ENCODE assay signal across 9 cellular contexts in the genomic region with DNA sequence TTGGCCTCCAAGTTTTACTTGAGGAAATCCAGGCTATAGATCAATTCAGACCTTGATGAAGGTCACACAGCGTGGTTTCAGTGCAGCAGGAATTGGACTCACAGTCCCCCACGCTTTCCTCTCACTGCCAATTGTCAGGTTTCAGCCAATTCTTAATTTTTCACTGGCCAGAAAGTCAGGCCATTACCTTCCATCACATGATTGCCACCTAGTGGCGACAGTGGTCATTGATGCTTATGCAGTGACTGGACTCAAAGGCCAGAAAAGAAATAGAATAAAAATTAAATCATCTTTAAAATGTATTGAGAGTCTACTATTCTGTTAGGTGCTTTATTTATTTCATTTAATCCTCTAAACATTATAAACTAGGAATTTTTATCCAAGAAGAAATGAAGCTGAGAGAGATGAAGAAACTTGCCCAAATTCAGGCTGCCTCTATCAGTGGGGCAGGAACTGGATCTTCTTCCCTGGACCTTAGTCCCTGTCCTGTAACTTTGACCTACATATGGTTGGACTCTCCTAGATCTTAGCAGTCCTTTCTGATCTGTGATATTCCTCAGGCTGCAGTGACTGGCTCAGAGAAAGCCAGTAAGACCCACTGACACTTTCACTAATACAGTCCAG.
DNase-seq lines count a peak whose midpoint lies in the region; ATAC-seq and TF ChIP-seq lines count a peak whose summit lies in the region.
"Had no signal": no experiment of that assay in that cellular context is flagged by ENCODE, and none has a peak within 500 bp of the region (broad histone marks: within the 10 kb centered on the region; RNA-seq: fewer than 3 reads in every experiment).

No MANE protein-coding gene starts in this region.

- H2BK120ac ChIP-seq in H9 (ENCODE audit: low read depth, low read length, poor library complexity, severe bottlenecking): no peak overlapping the region

- ATAC-seq in SK-N-SH treated with all-trans-retinoic acid at 6 μM for 48 hours: peak; percentile 71
- ATAC-seq in activated naive CD8-positive, alpha-beta T cell treated with anti-CD3 and anti-CD28 coated beads, Interleukin-2, amount 10 ng/mL, durations not matched to agents 7 days and 5 days (ENCODE audit: low read depth): no peak
- peak; percentile 80 for ATAC-seq in sciatic nerve

- no peaks in the 10 kb centered on the region for H3K79me1 ChIP-seq in H9 (ENCODE audit: insufficient read depth, low read depth, low read length, poor library complexity, severe bottlenecking)

- H3K36me3 ChIP-seq in right atrium auricular region: no peaks in the 10 kb centered on the region
- H3K36me3 ChIP-seq: BLaER1 treated with 17β-estradiol and CSF1 and Interleukin-3, amounts not matched to agents 10 nM and 100 nM had no signal

- POLR2A ChIA-PET in activated naive CD8-positive, alpha-beta T cell treated with anti-CD3 and anti-CD28 coated beads, Interleukin-2, amount 10 ng/mL, durations not matched to agents 7 days and 5 days (lab: Charles Lee): no interaction called here

- H4K20me1 ChIP-seq in H9 (ENCODE audit: control insufficient read depth, insufficient read depth, insufficient read length): no peaks in the 10 kb centered on the region
- H4K20me1 ChIP-seq: BLaER1 treated with 17β-estradiol and CSF1 and Interleukin-3, amounts not matched to agents 10 nM and 100 nM had no signal

- H3K27ac ChIP-seq in H9 (ENCODE audit: insufficient read length, low read depth, low read length) (no peak overlapping the region), right atrium auricular region (no peak overlapping the region)
- H3K27ac ChIP-seq: BLaER1 treated with 17β-estradiol and CSF1 and Interleukin-3, amounts not matched to agents 10 nM and 100 nM had no signal

- H2BK15ac ChIP-seq in H9 (ENCODE audit: low read depth, low read length): no peak overlapping the region

- intact Hi-C loops in sciatic nerve (cut with DNase I): loop anchor here (2.0 kb wide), 1 partner anchor 15 kb away; no protein-coding TSS in a partner anchor

- H3K23me2 ChIP-seq in H9 (ENCODE audit: insufficient read length, low read depth, low read length, poor library complexity, severe bottlenecking): no peaks in the 10 kb centered on the region

- no peak overlapping the region for H3K27ac Mint-ChIP-seq in H9
- no peak overlapping the region for H3K27ac Mint-ChIP-seq in activated naive CD8-positive, alpha-beta T cell treated with anti-CD3 and anti-CD28 coated beads, Interleukin-2, amount 10 ng/mL, durations not matched to agents 7 days and 5 days

- no peak overlapping the region for H3K56ac ChIP-seq in H9 (ENCODE audit: insufficient read length, low read depth, low read length)

- H2AK5ac ChIP-seq in H9 (ENCODE audit: insufficient read length, low read length): no peak overlapping the region

- DNase-seq in NCI-H2107 treated with DMSO at 0.1 percent for 48 hours (lab: John Stamatoyannopoulos, UW; ENCODE audit: unreplicated experiment) (peak; percentile 36), NCI-H2107 (lab: John Stamatoyannopoulos, UW) (no peak), H9 (peak; percentile 61), LoVo (ENCODE audit: low spot score) (peak; percentile 58), right atrium auricular region (ENCODE audit: low spot score) (peak; percentile 88), sciatic nerve (ENCODE audit: low spot score) (peak; percentile 89)
- peak; percentile 49 for DNase-seq in activated naive CD8-positive, alpha-beta T cell treated with anti-CD3 and anti-CD28 coated beads, Interleukin-2, amount 10 ng/mL, durations not matched to agents 7 days and 5 days

- H3K27me3 ChIP-seq in H9 (ENCODE audit: insufficient read depth, low read length) (no peaks in the 10 kb centered on the region), right atrium auricular region (no peaks in the 10 kb centered on the region)
- H3K27me3 ChIP-seq: BLaER1 treated with 17β-estradiol and CSF1 and Interleukin-3, amounts not matched to agents 10 nM and 100 nM had no signal

- H4K8ac ChIP-seq in H9 (replicated peaks; ENCODE audit: insufficient read length, low read depth, low read length): no peak overlapping the region

- no peak overlapping the region for H2AFZ ChIP-seq in H9 (ENCODE audit: low read length)

- H3K36me3 Mint-ChIP-seq in H9 (ENCODE audit: insufficient read depth in 1 of 3, low read depth in 3 of 3): no peaks in the 10 kb centered on the region
- no peaks in the 10 kb centered on the region for H3K36me3 Mint-ChIP-seq in activated naive CD8-positive, alpha-beta T cell treated with anti-CD3 and anti-CD28 coated beads, Interleukin-2, amount 10 ng/mL, durations not matched to agents 7 days and 5 days

- no peak overlapping the region for H3K4ac ChIP-seq in H9 (ENCODE audit: low read depth, low read length)

- no peak overlapping the region for H3K4me2 ChIP-seq in H9 (ENCODE audit: insufficient read depth, insufficient read length, low read length)
- H3K4me2 ChIP-seq: BLaER1 treated with 17β-estradiol and CSF1 and Interleukin-3, amounts not matched to agents 10 nM and 100 nM had no signal

- TF ChIP-seq CTCF in H9 (conservative IDR thresholded peaks at IDR 0.05): peak; percentile 94
- peak; percentile 84 to 85 for TF ChIP-seq CTCF in right atrium auricular region (IDR thresholded peaks at IDR 0.05)

- H2BK12ac ChIP-seq in H9 (ENCODE audit: insufficient read length, low read depth, low read length): no peak overlapping the region

- H3K9ac ChIP-seq in H9 (ENCODE audit: extremely low read depth, insufficient read length, low read length): no peak overlapping the region
- H3K9ac ChIP-seq: BLaER1 treated with 17β-estradiol and CSF1 and Interleukin-3, amounts not matched to agents 10 nM and 100 nM had no signal

- no peak overlapping the region for H3K4me3 ChIP-seq in right atrium auricular region
- H3K4me3 ChIP-seq: BLaER1 treated with 17β-estradiol and CSF1 and Interleukin-3, amounts not matched to agents 10 nM and 100 nM had no signal

- no peak overlapping the region for H4K5ac ChIP-seq in H9 (ENCODE audit: insufficient read length, low read depth, low read length)

- no peaks in the 10 kb centered on the region for H3K9me3 Mint-ChIP-seq in H9
- H3K9me3 Mint-ChIP-seq in activated naive CD8-positive, alpha-beta T cell treated with anti-CD3 and anti-CD28 coated beads, Interleukin-2, amount 10 ng/mL, durations not matched to agents 7 days and 5 days: no peaks in the 10 kb centered on the region

- H3K27me3 Mint-ChIP-seq in H9 (ENCODE audit: low read depth): no peaks in the 10 kb centered on the region; the same call in 1 of the 2 replicates
- H3K27me3 Mint-ChIP-seq in activated naive CD8-positive, alpha-beta T cell treated with anti-CD3 and anti-CD28 coated beads, Interleukin-2, amount 10 ng/mL, durations not matched to agents 7 days and 5 days: peaks cover 3% of the 10 kb centered on the region

- H2BK5ac ChIP-seq in H9 (ENCODE audit: insufficient read length, low read length): no peak overlapping the region

- H3K9me3 ChIP-seq in H9 (ENCODE audit: control insufficient read depth, low read depth, low read length) (no peaks in the 10 kb centered on the region), right atrium auricular region (no peaks in the 10 kb centered on the region)
- H3K9me3 ChIP-seq: BLaER1 treated with 17β-estradiol and CSF1 and Interleukin-3, amounts not matched to agents 10 nM and 100 nM had no signal

- H3K79me2 ChIP-seq in H9 (ENCODE audit: insufficient read depth, low read length): no peaks in the 10 kb centered on the region

- no peak overlapping the region for H4K91ac ChIP-seq in H9 (ENCODE audit: insufficient read length, low read depth, low read length)

- H2BK20ac ChIP-seq in H9 (ENCODE audit: low read depth, low read length, poor library complexity, severe bottlenecking): no peak overlapping the region

- WGBS in H9 (ENCODE audit: extremely low coverage, insufficient read length, low lambda C conversion rate): no CpG with 5 or more reads among the region's 3 CpGs

- no peak overlapping the region for H3K14ac ChIP-seq in H9 (ENCODE audit: insufficient read depth, low read length)

- H3K4me1 ChIP-seq in H9 (ENCODE audit: insufficient read depth, low read length) (no peaks in the 10 kb centered on the region; the same call in 1 of the 2 replicates), right atrium auricular region (no peaks in the 10 kb centered on the region)
- H3K4me1 ChIP-seq: BLaER1 treated with 17β-estradiol and CSF1 and Interleukin-3, amounts not matched to agents 10 nM and 100 nM had no signal

- H3K4me1 Mint-ChIP-seq in H9: peaks cover 7 to 24% of the 10 kb centered on the region in 2 experiments; a peak in 3 of 4 replicates
- no peaks in the 10 kb centered on the region for H3K4me1 Mint-ChIP-seq in activated naive CD8-positive, alpha-beta T cell treated with anti-CD3 and anti-CD28 coated beads, Interleukin-2, amount 10 ng/mL, durations not matched to agents 7 days and 5 days

- no peak overlapping the region for H3K23ac ChIP-seq in H9 (ENCODE audit: insufficient read length, low read depth, low read length)

- H3K18ac ChIP-seq in H9 (ENCODE audit: insufficient read length, low read depth, low read length): no peak overlapping the region

- H3K4me3 Mint-ChIP-seq in H9: no peak overlapping the region
- H3K4me3 Mint-ChIP-seq in activated naive CD8-positive, alpha-beta T cell treated with anti-CD3 and anti-CD28 coated beads, Interleukin-2, amount 10 ng/mL, durations not matched to agents 7 days and 5 days: no peak overlapping the region

- H3T11ph ChIP-seq in H9 (ENCODE audit: low read length): no peak overlapping the region

TF ChIP-seq in SK-N-SH treated with all-trans-retinoic acid at 6 μM for 48 hours, 23 proteins besides CTCF, POLR2A, EP300 and RAD21 (continues in another document):
- TF ChIP-seq, protein P1, sequence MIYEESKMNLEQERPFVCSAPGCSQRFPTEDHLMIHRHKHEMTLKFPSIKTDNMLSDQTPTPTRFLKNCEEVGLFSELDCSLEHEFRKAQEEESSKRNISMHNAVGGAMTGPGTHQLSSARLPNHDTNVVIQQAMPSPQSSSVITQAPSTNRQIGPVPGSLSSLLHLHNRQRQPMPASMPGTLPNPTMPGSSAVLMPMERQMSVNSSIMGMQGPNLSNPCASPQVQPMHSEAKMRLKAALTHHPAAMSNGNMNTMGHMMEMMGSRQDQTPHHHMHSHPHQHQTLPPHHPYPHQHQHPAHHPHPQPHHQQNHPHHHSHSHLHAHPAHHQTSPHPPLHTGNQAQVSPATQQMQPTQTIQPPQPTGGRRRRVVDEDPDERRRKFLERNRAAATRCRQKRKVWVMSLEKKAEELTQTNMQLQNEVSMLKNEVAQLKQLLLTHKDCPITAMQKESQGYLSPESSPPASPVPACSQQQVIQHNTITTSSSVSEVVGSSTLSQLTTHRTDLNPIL (CRISPR knock-in tag; IDR thresholded peaks at IDR 0.05; ENCODE audit: low read depth): no peak
